In genomic region chr16:79752421-79752820, GRCh38 we compare ENCODE assay signal across 16 cellular contexts.
DNase-seq lines count a peak whose midpoint lies in the region; TF ChIP-seq lines count a peak whose summit lies in the region.
"Had no signal": no experiment of that assay in that cellular context is flagged by ENCODE, and none has a peak within 500 bp of the region (broad histone marks: within the 10 kb centered on the region; RNA-seq: fewer than 3 reads in every experiment).

No MANE protein-coding gene starts in this region.

- intact Hi-C loops in vagina (cut with DNase I): no loop called here

- no peaks in the 10 kb centered on the region for H3K9me3 ChIP-seq in vagina

- H3K4me3 ChIP-seq in vagina: no peak overlapping the region
- H3K4me3 ChIP-seq: SK-N-MC had no signal

- H3K4me1 Mint-ChIP-seq in nephron: peaks cover 36% of the 10 kb centered on the region

- peaks cover 9% of the 10 kb centered on the region for H3K36me3 Mint-ChIP-seq in nephron (ENCODE audit: low read depth)

- no peaks in the 10 kb centered on the region for H3K27me3 ChIP-seq in vagina

- H3K27me3 Mint-ChIP-seq in nephron (ENCODE audit: low read depth): no peaks in the 10 kb centered on the region

- H3K27ac Mint-ChIP-seq in nephron: peak overlapping the region in 2 of 3 experiments; percentile 51 to 87
- H3K27ac Mint-ChIP-seq: H9 had no signal

- H3K27ac ChIP-seq in vagina: peak overlapping the region; percentile 66
- H3K27ac ChIP-seq: 22Rv1, SK-N-MC had no signal

- peak; percentile 22 for DNase-seq in DMS53 (lab: John Stamatoyannopoulos, UW)
- DNase-seq in DMS53 treated with DMSO at 0.1 percent for 48 hours (lab: John Stamatoyannopoulos, UW; ENCODE audit: unreplicated experiment): no peak
- peak; percentile 38 for DNase-seq in fibroblast of gingiva (ENCODE audit: low read depth)
- DNase-seq in vagina (ENCODE audit: extremely low spot score in 2 of 2): no peak
- DNase-seq in HuH-7 (ENCODE audit: low spot score): no peak
- DNase-seq in NCI-H2227 treated with DMSO at 0.1 percent for 48 hours (lab: John Stamatoyannopoulos, UW): no peak
- no peak for DNase-seq in activated CD4-positive, alpha-beta T cell treated with anti-CD3 and anti-CD28 coated beads for 4 hours
- DNase-seq: DMS 273 treated with DMSO at 0.1 percent for 48 hours, EL, H9, NCI-H226, NCI-H526, OCI-M1 had no signal

- H3K36me3 ChIP-seq in vagina: no peaks in the 10 kb centered on the region

- no peak for TF ChIP-seq POLR2A in vagina (IDR thresholded peaks at IDR 0.05)

- TF ChIP-seq CTCF in nephron (IDR thresholded peaks at IDR 0.05; ENCODE audit: unreplicated experiment in 3 of 3) (no peak), vagina (IDR thresholded peaks at IDR 0.05) (no peak)

- no peak overlapping the region for H3K4me3 Mint-ChIP-seq in nephron
- H3K4me3 Mint-ChIP-seq: H9 had no signal

- peaks cover 38% of the 10 kb centered on the region for H3K4me1 ChIP-seq in vagina

- peaks cover 18% of the 10 kb centered on the region for H3K9me3 Mint-ChIP-seq in nephron

Comparison
In these comparisons a context has a peak if more than half of its experiments do, and no peak if none do; other contexts are left out.
1. DNase-seq: peak in DMS53 (single experiment) and fibroblast of gingiva (single experiment); none in DMS53 treated with DMSO at 0.1 percent for 48 hours (single experiment), vagina (0 of 2), HuH-7 (single experiment), NCI-H2227 treated with DMSO at 0.1 percent for 48 hours (single experiment) and activated CD4-positive, alpha-beta T cell treated with anti-CD3 and anti-CD28 coated beads for 4 hours (0 of 2).